Comparison of ENCODE assay signal across 2 cellular contexts in the genomic region with DNA sequence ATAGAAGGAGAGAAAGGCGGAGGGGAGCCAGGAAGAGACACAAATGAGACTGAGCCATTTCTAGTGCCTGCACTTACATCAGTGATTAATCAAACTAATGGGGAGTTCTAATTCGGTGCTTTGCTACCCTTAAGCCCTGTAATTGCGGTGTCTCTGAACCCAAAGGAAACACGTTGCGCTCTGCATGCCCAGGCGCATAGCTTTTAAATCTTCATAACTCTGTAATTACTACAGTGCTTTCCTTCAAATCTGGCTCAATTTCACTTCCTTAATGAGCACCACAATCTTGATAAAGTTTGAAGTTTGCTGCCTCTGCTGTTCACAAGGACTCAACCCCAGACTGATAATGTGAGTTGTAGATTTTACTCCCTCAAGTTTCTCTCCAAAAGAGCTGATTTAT.
A peak's percentile ranks its signal among the peaks of the same experiment; 100 is the strongest.
TF ChIP-seq lines count a peak whose summit lies in the region.

No MANE protein-coding gene starts in this region.

TF ChIP-seq in HEK293, 187 proteins besides CTCF, POLR2A, EP300 and RAD21 (continues in another document):
- TF ChIP-seq ZNF701 (tag by site-specific recombination; IDR thresholded peaks at IDR 0.05) (no peak), TCF7L2 (IDR thresholded peaks at IDR 0.05; ENCODE audit: borderline replicate concordance, low read depth, low read length) (peak; percentile 80), ZNF426 (tag by site-specific recombination; IDR thresholded peaks at IDR 0.05) (no peak), ZNF121 (tag by site-specific recombination; IDR thresholded peaks at IDR 0.05) (no peak), TRIM28 (IDR thresholded peaks at IDR 0.05; ENCODE audit: borderline replicate concordance, low read length) (peak; percentile 71; the same call in 1 of the 2 replicates), SP7 (tag by site-specific recombination; IDR thresholded peaks at IDR 0.05) (peak; percentile 94)
- TF ChIP-seq, protein P1, sequence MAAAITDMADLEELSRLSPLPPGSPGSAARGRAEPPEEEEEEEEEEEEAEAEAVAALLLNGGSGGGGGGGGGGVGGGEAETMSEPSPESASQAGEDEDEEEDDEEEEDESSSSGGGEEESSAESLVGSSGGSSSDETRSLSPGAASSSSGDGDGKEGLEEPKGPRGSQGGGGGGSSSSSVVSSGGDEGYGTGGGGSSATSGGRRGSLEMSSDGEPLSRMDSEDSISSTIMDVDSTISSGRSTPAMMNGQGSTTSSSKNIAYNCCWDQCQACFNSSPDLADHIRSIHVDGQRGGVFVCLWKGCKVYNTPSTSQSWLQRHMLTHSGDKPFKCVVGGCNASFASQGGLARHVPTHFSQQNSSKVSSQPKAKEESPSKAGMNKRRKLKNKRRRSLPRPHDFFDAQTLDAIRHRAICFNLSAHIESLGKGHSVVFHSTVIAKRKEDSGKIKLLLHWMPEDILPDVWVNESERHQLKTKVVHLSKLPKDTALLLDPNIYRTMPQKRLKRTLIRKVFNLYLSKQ (tag by site-specific recombination; IDR thresholded peaks at IDR 0.05; ENCODE audit: borderline replicate concordance), result no peak
- TF ChIP-seq, protein P2, sequence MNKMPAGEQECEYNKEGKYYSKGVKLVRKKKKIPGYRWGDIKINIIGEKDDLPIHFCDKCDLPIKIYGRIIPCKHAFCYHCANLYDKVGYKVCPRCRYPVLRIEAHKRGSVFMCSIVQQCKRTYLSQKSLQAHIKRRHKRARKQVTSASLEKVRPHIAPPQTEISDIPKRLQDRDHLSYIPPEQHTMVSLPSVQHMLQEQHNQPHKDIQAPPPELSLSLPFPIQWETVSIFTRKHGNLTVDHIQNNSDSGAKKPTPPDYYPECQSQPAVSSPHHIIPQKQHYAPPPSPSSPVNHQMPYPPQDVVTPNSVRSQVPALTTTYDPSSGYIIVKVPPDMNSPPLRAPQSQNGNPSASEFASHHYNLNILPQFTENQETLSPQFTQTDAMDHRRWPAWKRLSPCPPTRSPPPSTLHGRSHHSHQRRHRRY (tag by site-specific recombination; IDR thresholded peaks at IDR 0.05), result no peak
- TF ChIP-seq, protein P3, sequence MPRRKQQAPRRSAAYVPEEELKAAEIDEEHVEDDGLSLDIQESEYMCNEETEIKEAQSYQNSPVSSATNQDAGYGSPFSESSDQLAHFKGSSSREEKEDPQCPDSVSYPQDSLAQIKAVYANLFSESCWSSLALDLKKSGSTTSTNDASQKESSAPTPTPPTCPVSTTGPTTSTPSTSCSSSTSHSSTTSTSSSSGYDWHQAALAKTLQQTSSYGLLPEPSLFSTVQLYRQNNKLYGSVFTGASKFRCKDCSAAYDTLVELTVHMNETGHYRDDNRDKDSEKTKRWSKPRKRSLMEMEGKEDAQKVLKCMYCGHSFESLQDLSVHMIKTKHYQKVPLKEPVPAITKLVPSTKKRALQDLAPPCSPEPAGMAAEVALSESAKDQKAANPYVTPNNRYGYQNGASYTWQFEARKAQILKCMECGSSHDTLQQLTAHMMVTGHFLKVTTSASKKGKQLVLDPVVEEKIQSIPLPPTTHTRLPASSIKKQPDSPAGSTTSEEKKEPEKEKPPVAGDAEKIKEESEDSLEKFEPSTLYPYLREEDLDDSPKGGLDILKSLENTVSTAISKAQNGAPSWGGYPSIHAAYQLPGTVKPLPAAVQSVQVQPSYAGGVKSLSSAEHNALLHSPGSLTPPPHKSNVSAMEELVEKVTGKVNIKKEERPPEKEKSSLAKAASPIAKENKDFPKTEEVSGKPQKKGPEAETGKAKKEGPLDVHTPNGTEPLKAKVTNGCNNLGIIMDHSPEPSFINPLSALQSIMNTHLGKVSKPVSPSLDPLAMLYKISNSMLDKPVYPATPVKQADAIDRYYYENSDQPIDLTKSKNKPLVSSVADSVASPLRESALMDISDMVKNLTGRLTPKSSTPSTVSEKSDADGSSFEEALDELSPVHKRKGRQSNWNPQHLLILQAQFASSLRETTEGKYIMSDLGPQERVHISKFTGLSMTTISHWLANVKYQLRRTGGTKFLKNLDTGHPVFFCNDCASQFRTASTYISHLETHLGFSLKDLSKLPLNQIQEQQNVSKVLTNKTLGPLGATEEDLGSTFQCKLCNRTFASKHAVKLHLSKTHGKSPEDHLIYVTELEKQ (tag by site-specific recombination; IDR thresholded peaks at IDR 0.05; ENCODE audit: borderline replicate concordance), result no peak
- TF ChIP-seq, protein P4, sequence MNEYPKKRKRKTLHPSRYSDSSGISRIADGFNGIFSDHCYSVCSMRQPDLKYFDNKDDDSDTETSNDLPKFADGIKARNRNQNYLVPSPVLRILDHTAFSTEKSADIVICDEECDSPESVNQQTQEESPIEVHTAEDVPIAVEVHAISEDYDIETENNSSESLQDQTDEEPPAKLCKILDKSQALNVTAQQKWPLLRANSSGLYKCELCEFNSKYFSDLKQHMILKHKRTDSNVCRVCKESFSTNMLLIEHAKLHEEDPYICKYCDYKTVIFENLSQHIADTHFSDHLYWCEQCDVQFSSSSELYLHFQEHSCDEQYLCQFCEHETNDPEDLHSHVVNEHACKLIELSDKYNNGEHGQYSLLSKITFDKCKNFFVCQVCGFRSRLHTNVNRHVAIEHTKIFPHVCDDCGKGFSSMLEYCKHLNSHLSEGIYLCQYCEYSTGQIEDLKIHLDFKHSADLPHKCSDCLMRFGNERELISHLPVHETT (tag by site-specific recombination; IDR thresholded peaks at IDR 0.05), result no peak
- TF ChIP-seq, protein P5, sequence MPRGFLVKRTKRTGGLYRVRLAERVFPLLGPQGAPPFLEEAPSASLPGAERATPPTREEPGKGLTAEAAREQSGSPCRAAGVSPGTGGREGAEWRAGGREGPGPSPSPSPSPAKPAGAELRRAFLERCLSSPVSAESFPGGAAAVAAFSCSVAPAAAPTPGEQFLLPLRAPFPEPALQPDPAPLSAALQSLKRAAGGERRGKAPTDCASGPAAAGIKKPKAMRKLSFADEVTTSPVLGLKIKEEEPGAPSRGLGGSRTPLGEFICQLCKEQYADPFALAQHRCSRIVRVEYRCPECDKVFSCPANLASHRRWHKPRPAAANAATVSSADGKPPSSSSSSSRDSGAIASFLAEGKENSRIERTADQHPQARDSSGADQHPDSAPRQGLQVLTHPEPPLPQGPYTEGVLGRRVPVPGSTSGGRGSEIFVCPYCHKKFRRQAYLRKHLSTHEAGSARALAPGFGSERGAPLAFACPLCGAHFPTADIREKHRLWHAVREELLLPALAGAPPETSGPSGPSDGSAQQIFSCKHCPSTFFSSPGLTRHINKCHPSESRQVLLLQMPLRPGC (tag by site-specific recombination; IDR thresholded peaks at IDR 0.05), result no peak
- TF ChIP-seq, protein P6, sequence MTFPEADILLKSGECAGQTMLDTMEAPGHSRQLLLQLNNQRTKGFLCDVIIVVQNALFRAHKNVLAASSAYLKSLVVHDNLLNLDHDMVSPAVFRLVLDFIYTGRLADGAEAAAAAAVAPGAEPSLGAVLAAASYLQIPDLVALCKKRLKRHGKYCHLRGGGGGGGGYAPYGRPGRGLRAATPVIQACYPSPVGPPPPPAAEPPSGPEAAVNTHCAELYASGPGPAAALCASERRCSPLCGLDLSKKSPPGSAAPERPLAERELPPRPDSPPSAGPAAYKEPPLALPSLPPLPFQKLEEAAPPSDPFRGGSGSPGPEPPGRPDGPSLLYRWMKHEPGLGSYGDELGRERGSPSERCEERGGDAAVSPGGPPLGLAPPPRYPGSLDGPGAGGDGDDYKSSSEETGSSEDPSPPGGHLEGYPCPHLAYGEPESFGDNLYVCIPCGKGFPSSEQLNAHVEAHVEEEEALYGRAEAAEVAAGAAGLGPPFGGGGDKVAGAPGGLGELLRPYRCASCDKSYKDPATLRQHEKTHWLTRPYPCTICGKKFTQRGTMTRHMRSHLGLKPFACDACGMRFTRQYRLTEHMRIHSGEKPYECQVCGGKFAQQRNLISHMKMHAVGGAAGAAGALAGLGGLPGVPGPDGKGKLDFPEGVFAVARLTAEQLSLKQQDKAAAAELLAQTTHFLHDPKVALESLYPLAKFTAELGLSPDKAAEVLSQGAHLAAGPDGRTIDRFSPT (tag by site-specific recombination; IDR thresholded peaks at IDR 0.05), result no peak

TF ChIP-seq in H1, 55 proteins besides CTCF, POLR2A, EP300 and RAD21:
- TF ChIP-seq JUN (IDR thresholded peaks at IDR 0.05; ENCODE audit: low read depth, low read length) (no peak), KDM1A (IDR thresholded peaks at IDR 0.05; ENCODE audit: borderline replicate concordance, low read length) (no peak), YY1 (IDR thresholded peaks at IDR 0.05; ENCODE audit: low read depth, low read length) (no peak), BCL11A (IDR thresholded peaks at IDR 0.05; ENCODE audit: low read depth in 2 of 2, low read length in 2 of 2) (no peak), NRF1 (IDR thresholded peaks at IDR 0.05; ENCODE audit: low read depth, low read length) (no peak), CHD1 (IDR thresholded peaks at IDR 0.05; ENCODE audit: low read depth, low read length) (no peak), SUZ12 (IDR thresholded peaks at IDR 0.05; ENCODE audit: low read length) (no peak), TAF7 (optimal IDR thresholded peaks at IDR 0.05; ENCODE audit: borderline replicate concordance, low read depth, low read length) (no peak), ASH2L (IDR thresholded peaks at IDR 0.05; ENCODE audit: low read length) (no peak), FOSL1 (IDR thresholded peaks at IDR 0.05; ENCODE audit: insufficient read depth, low read depth, low read length) (no peak), SIRT6 (IDR thresholded peaks at IDR 0.05; ENCODE audit: low read length) (no peak), EGR1 (IDR thresholded peaks at IDR 0.05; ENCODE audit: borderline replicate concordance, low read depth, low read length) (no peak), NANOG (IDR thresholded peaks at IDR 0.05; ENCODE audit: insufficient read depth, low read depth, low read length, poor library complexity, severe bottlenecking) (no peak), SP1 (IDR thresholded peaks at IDR 0.05; ENCODE audit: low read depth, low read length) (no peak), PHF8 (conservative IDR thresholded peaks at IDR 0.05; ENCODE audit: low read depth, low read length) (no peak), POLR2AphosphoS5 (IDR thresholded peaks at IDR 0.05; ENCODE audit: low read depth, low read length) (no peak)
- TF ChIP-seq, protein P7, sequence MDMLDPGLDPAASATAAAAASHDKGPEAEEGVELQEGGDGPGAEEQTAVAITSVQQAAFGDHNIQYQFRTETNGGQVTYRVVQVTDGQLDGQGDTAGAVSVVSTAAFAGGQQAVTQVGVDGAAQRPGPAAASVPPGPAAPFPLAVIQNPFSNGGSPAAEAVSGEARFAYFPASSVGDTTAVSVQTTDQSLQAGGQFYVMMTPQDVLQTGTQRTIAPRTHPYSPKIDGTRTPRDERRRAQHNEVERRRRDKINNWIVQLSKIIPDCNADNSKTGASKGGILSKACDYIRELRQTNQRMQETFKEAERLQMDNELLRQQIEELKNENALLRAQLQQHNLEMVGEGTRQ (IDR thresholded peaks at IDR 0.05; ENCODE audit: low read length), result no peak
- TF ChIP-seq, protein P8, sequence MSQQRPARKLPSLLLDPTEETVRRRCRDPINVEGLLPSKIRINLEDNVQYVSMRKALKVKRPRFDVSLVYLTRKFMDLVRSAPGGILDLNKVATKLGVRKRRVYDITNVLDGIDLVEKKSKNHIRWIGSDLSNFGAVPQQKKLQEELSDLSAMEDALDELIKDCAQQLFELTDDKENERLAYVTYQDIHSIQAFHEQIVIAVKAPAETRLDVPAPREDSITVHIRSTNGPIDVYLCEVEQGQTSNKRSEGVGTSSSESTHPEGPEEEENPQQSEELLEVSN (IDR thresholded peaks at IDR 0.05), result no peak
- TF ChIP-seq, protein P9, sequence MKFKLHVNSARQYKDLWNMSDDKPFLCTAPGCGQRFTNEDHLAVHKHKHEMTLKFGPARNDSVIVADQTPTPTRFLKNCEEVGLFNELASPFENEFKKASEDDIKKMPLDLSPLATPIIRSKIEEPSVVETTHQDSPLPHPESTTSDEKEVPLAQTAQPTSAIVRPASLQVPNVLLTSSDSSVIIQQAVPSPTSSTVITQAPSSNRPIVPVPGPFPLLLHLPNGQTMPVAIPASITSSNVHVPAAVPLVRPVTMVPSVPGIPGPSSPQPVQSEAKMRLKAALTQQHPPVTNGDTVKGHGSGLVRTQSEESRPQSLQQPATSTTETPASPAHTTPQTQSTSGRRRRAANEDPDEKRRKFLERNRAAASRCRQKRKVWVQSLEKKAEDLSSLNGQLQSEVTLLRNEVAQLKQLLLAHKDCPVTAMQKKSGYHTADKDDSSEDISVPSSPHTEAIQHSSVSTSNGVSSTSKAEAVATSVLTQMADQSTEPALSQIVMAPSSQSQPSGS (IDR thresholded peaks at IDR 0.05; ENCODE audit: low read length), result no peak
